In the genomic region with DNA sequence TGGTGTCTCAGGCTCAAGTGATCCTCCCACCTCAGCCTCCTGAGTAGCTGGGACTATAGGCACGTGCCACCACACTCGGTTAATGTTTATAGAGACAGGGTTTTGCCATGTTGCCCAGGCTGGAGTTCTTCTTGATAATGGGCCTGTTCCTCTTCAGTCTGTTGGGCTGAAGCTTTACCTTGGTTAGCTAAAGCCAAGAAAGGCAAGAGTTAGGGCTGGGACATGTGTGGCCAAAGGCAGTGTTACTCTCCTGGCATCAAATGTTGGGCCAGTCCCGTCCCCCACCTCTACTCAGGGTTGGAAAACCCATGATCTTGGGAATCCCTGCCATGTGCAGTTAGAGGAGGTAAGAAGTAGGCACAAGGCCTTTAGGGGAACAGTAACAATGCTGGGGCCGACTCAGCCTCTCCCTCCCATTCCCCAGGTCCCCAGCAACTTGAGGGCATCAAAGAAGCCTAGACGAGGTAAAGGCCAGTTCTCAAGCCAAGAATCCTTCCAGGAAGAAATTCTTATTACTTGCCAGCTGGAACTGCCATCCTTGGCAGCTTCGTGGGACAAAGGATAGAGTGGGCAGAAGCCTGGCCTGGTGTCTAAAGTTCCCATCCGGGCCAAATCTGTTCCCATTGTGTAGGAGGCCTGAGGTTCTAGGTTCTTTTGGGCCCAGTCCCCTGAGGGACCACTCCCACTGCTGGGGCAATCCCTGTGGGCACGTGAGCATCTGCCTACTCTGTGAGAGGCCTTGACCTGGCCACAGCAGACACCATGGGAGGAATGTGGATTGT, we compare ENCODE assay signal across 1 cellular context.
TF ChIP-seq lines count a peak whose summit lies in the region.

No MANE protein-coding gene starts in this region.

TF ChIP-seq in K562, 482 proteins besides CTCF, POLR2A, EP300 and RAD21 (continued from another document and continues in another):
- TF ChIP-seq FOXA3 (CRISPR knock-in tag; conservative IDR thresholded peaks at IDR 0.05 in 1 of 2, IDR thresholded peaks at IDR 0.05 in 1 of 2), result peak in 1 of 2 experiments; percentile 71; a peak in 1 of 4 replicates
- no peak for TF ChIP-seq ELK1 (CRISPR knock-in tag; IDR thresholded peaks at IDR 0.05)
- TF ChIP-seq ZNF277 (CRISPR knock-in tag; IDR thresholded peaks at IDR 0.05; ENCODE audit: borderline replicate concordance), result no peak
- TF ChIP-seq ATF7 (IDR thresholded peaks at IDR 0.05), result no peak; the same call in 1 of the 2 replicates
- no peak for TF ChIP-seq FUS (optimal IDR thresholded peaks at IDR 0.05; ENCODE audit: low read depth, low read length)
- TF ChIP-seq E2F1 (CRISPR knock-in tag; IDR thresholded peaks at IDR 0.05), result no peak; the same call in 1 of the 2 replicates
- TF ChIP-seq SNIP1 (IDR thresholded peaks at IDR 0.05; ENCODE audit: low read depth), result no peak
- no peak for TF ChIP-seq ZNF696 (CRISPR knock-in tag; conservative IDR thresholded peaks at IDR 0.05)
- peak; percentile 14; the same call in 1 of the 2 replicates for TF ChIP-seq LCOR (CRISPR knock-in tag; IDR thresholded peaks at IDR 0.05)
- TF ChIP-seq FOXK2 (conservative IDR thresholded peaks at IDR 0.05 in 1 of 2, IDR thresholded peaks at IDR 0.05 in 1 of 2; ENCODE audit: low read depth in 2 of 2), result no peak
- no peak for TF ChIP-seq ZNF124 (CRISPR knock-in tag; IDR thresholded peaks at IDR 0.05)
- TF ChIP-seq, protein P1, sequence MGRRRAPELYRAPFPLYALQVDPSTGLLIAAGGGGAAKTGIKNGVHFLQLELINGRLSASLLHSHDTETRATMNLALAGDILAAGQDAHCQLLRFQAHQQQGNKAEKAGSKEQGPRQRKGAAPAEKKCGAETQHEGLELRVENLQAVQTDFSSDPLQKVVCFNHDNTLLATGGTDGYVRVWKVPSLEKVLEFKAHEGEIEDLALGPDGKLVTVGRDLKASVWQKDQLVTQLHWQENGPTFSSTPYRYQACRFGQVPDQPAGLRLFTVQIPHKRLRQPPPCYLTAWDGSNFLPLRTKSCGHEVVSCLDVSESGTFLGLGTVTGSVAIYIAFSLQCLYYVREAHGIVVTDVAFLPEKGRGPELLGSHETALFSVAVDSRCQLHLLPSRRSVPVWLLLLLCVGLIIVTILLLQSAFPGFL (CRISPR knock-in tag; IDR thresholded peaks at IDR 0.05), result no peak
- TF ChIP-seq TRIM24 (IDR thresholded peaks at IDR 0.05), result peak in 1 of 2 experiments; percentile 94; a peak in 2 of 4 replicates
- TF ChIP-seq, protein P2, sequence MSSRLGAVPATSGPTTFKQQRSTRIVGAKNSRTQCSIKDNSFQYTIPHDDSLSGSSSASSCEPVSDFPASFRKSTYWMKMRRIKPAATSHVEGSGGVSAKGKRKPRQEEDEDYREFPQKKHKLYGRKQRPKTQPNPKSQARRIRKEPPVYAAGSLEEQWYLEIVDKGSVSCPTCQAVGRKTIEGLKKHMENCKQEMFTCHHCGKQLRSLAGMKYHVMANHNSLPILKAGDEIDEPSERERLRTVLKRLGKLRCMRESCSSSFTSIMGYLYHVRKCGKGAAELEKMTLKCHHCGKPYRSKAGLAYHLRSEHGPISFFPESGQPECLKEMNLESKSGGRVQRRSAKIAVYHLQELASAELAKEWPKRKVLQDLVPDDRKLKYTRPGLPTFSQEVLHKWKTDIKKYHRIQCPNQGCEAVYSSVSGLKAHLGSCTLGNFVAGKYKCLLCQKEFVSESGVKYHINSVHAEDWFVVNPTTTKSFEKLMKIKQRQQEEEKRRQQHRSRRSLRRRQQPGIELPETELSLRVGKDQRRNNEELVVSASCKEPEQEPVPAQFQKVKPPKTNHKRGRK (tag; IDR thresholded peaks at IDR 0.05), result no peak
- TF ChIP-seq, protein P3, sequence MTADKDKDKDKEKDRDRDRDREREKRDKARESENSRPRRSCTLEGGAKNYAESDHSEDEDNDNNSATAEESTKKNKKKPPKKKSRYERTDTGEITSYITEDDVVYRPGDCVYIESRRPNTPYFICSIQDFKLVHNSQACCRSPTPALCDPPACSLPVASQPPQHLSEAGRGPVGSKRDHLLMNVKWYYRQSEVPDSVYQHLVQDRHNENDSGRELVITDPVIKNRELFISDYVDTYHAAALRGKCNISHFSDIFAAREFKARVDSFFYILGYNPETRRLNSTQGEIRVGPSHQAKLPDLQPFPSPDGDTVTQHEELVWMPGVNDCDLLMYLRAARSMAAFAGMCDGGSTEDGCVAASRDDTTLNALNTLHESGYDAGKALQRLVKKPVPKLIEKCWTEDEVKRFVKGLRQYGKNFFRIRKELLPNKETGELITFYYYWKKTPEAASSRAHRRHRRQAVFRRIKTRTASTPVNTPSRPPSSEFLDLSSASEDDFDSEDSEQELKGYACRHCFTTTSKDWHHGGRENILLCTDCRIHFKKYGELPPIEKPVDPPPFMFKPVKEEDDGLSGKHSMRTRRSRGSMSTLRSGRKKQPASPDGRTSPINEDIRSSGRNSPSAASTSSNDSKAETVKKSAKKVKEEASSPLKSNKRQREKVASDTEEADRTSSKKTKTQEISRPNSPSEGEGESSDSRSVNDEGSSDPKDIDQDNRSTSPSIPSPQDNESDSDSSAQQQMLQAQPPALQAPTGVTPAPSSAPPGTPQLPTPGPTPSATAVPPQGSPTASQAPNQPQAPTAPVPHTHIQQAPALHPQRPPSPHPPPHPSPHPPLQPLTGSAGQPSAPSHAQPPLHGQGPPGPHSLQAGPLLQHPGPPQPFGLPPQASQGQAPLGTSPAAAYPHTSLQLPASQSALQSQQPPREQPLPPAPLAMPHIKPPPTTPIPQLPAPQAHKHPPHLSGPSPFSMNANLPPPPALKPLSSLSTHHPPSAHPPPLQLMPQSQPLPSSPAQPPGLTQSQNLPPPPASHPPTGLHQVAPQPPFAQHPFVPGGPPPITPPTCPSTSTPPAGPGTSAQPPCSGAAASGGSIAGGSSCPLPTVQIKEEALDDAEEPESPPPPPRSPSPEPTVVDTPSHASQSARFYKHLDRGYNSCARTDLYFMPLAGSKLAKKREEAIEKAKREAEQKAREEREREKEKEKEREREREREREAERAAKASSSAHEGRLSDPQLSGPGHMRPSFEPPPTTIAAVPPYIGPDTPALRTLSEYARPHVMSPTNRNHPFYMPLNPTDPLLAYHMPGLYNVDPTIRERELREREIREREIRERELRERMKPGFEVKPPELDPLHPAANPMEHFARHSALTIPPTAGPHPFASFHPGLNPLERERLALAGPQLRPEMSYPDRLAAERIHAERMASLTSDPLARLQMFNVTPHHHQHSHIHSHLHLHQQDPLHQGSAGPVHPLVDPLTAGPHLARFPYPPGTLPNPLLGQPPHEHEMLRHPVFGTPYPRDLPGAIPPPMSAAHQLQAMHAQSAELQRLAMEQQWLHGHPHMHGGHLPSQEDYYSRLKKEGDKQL (CRISPR knock-in tag; IDR thresholded peaks at IDR 0.05; ENCODE audit: borderline replicate concordance), result no peak
- TF ChIP-seq, protein P4, sequence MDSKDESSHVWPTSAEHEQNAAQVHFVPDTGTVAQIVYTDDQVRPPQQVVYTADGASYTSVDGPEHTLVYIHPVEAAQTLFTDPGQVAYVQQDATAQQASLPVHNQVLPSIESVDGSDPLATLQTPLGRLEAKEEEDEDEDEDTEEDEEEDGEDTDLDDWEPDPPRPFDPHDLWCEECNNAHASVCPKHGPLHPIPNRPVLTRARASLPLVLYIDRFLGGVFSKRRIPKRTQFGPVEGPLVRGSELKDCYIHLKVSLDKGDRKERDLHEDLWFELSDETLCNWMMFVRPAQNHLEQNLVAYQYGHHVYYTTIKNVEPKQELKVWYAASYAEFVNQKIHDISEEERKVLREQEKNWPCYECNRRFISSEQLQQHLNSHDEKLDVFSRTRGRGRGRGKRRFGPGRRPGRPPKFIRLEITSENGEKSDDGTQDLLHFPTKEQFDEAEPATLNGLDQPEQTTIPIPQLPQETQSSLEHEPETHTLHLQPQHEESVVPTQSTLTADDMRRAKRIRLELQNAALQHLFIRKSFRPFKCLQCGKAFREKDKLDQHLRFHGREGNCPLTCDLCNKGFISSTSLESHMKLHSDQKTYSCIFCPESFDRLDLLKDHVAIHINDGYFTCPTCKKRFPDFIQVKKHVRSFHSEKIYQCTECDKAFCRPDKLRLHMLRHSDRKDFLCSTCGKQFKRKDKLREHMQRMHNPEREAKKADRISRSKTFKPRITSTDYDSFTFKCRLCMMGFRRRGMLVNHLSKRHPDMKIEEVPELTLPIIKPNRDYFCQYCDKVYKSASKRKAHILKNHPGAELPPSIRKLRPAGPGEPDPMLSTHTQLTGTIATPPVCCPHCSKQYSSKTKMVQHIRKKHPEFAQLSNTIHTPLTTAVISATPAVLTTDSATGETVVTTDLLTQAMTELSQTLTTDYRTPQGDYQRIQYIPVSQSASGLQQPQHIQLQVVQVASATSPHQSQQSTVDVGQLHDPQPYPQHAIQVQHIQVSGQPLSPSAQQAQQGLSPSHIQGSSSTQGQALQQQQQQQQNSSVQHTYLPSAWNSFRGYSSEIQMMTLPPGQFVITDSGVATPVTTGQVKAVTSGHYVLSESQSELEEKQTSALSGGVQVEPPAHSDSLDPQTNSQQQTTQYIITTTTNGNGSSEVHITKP (IDR thresholded peaks at IDR 0.05; ENCODE audit: partially characterized antibody), result peak; percentile 57
- no peak; the same call in 1 of the 2 replicates for TF ChIP-seq ZNF212 (CRISPR knock-in tag; IDR thresholded peaks at IDR 0.05)
- no peak for TF ChIP-seq HIVEP1 (CRISPR knock-in tag; IDR thresholded peaks at IDR 0.05)
- peak; percentile 85 for TF ChIP-seq POLR2AphosphoS5 (IDR thresholded peaks at IDR 0.05; ENCODE audit: control insufficient read depth, insufficient read depth, low read depth, low read length)
- TF ChIP-seq CREBBP (IDR thresholded peaks at IDR 0.05; ENCODE audit: low read depth, low read length), result no peak
- no peak for TF ChIP-seq ZNF583 (CRISPR knock-in tag; IDR thresholded peaks at IDR 0.05)
- peak; percentile 95; the same call in 1 of the 2 replicates for TF ChIP-seq FOXK1 (CRISPR knock-in tag; IDR thresholded peaks at IDR 0.05; ENCODE audit: borderline replicate concordance)
- TF ChIP-seq, protein P5, sequence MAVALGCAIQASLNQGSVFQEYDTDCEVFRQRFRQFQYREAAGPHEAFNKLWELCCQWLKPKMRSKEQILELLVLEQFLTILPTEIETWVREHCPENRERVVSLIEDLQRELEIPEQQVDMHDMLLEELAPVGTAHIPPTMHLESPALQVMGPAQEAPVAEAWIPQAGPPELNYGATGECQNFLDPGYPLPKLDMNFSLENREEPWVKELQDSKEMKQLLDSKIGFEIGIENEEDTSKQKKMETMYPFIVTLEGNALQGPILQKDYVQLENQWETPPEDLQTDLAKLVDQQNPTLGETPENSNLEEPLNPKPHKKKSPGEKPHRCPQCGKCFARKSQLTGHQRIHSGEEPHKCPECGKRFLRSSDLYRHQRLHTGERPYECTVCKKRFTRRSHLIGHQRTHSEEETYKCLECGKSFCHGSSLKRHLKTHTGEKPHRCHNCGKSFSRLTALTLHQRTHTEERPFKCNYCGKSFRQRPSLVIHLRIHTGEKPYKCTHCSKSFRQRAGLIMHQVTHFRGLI (CRISPR knock-in tag; IDR thresholded peaks at IDR 0.05), result no peak
- no peak for TF ChIP-seq FOS (IDR thresholded peaks at IDR 0.05; ENCODE audit: extremely low read depth, insufficient read length)
- no peak for TF ChIP-seq ETV1 (tag; conservative IDR thresholded peaks at IDR 0.05; ENCODE audit: low read depth)
- TF ChIP-seq NFRKB (IDR thresholded peaks at IDR 0.05; ENCODE audit: low read depth), result no peak
- TF ChIP-seq TBL1XR1 (IDR thresholded peaks at IDR 0.05; ENCODE audit: low read length in 2 of 2), result no peak; a peak in 1 of 4 replicates
- peak in 1 of 2 experiments; percentile 47; a peak in 1 of 4 replicates for TF ChIP-seq HDAC1 (IDR thresholded peaks at IDR 0.05)
- peak in 1 of 2 experiments; percentile 6; a peak in 1 of 4 replicates for TF ChIP-seq MLLT1 (IDR thresholded peaks at IDR 0.05)
- TF ChIP-seq ZNF644 (tag; IDR thresholded peaks at IDR 0.05; ENCODE audit: low read depth), result no peak
- no peak for TF ChIP-seq NFIX (CRISPR knock-in tag; IDR thresholded peaks at IDR 0.05; ENCODE audit: low read depth)
- TF ChIP-seq ZNF311 (CRISPR knock-in tag; IDR thresholded peaks at IDR 0.05), result no peak
- no peak for TF ChIP-seq MTA1 (IDR thresholded peaks at IDR 0.05; ENCODE audit: borderline replicate concordance)
